Comparison of ENCODE assay signal across 9 cellular contexts in the genomic region with DNA sequence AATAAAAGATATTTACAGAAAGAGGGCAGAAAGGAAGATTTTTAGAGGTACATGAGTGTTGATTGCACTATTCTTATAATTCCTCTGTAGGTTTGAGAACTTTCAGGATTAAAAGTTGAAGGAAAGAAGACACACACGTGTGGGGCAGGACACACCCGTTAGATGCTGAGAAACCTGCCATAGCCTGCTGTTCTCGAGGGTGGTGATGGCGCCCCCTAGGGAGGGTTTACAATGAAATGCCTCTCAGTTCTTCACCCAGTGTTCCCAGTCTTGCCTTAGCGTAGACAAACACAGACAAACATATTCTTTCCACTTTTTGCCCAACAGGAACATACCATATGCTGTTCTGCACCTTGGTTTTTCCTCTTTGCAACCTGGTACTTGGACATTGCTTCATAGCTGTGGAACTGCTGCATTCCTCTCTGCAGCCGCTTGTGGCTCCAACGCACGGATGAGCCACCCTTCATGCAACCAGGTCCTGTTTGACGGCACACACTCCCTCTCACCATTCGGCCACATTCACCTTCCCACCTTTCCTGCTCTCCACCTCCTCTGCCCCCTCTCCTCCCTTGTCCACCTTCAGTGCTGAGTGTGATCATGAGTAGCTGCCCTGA. TPM values are rescaled to one million over a fixed set of nuclear protein-coding genes. Genes with fewer than 3 reads are reported as not detected.
DNase-seq lines count a peak whose midpoint lies in the region; ATAC-seq, FAIRE-seq and TF ChIP-seq lines count a peak whose summit lies in the region.
"Had no signal": no experiment of that assay in that cellular context is flagged by ENCODE, and none has a peak within 500 bp of the region (broad histone marks: within the 10 kb centered on the region; RNA-seq: fewer than 3 reads in every experiment).

No MANE protein-coding gene starts in this region.

- peak; percentile 26 for TF ChIP-seq CTCF in DND-41 (IDR thresholded peaks at IDR 0.05; ENCODE audit: borderline replicate concordance, extremely low read depth, low read length, poor library complexity, severe bottlenecking)
- TF ChIP-seq CTCF in LNCAP (IDR thresholded peaks at IDR 0.05) = peak; percentile 35; the same call in 1 of the 2 replicates
- TF ChIP-seq CTCF in body of pancreas (IDR thresholded peaks at IDR 0.05) = peak in 5 of 7 experiments; percentile 28 to 53 (median 38)
- TF ChIP-seq CTCF in pancreas (IDR thresholded peaks at IDR 0.05) = peak in 1 of 4 donors; percentile 54

- H3K4me2 ChIP-seq in DND-41 (ENCODE audit: insufficient read depth, low read length) = no peak overlapping the region

- H3K4me1 ChIP-seq in DND-41 (ENCODE audit: insufficient read depth, low read length) = no peaks in the 10 kb centered on the region
- H3K4me1 ChIP-seq in body of pancreas = no peaks in the 10 kb centered on the region
- H3K4me1 ChIP-seq in pancreas = no peaks in the 10 kb centered on the region

- no peak overlapping the region for H3K9ac ChIP-seq in DND-41 (ENCODE audit: low read depth, low read length)

- no peak overlapping the region for H2AFZ ChIP-seq in DND-41 (ENCODE audit: low read depth, low read length)

- no peak overlapping the region for H3K27ac ChIP-seq in DND-41 (ENCODE audit: low read length)
- H3K27ac ChIP-seq in body of pancreas = no peak overlapping the region
- H3K27ac ChIP-seq in pancreas = no peak overlapping the region

- peak; percentile 12 for DNase-seq in DND-41
- DNase-seq in body of pancreas = peak; percentile 45 to 73 (median 60)
- peak in 2 of 6 donors; percentile 34 to 36 for DNase-seq in pancreas
- DNase-seq in H4 (ENCODE audit: low spot score) = no peak

- intact Hi-C loops in body of pancreas (cut with DNase I) (no loop called here), pancreas (cut with DNase I) (no loop called here)

- H3K9me3 ChIP-seq in DND-41 (ENCODE audit: insufficient read depth, low read length, severe bottlenecking) (no peaks in the 10 kb centered on the region), body of pancreas (no peaks in the 10 kb centered on the region), pancreas (no peaks in the 10 kb centered on the region)

- FAIRE-seq in pancreas (lab: Jason Lieb, UNC) = no peak

- no peak for TF ChIP-seq POLR2A in body of pancreas (IDR thresholded peaks at IDR 0.05)

- no peak for ATAC-seq in DND-41 (ENCODE audit: insufficient read depth, low read depth)
- no peak for ATAC-seq in body of pancreas
- ATAC-seq in pancreas = peak in 3 of 4 donors; percentile 62 to 80 (median 64)
- ATAC-seq in HG03175 (IDR thresholded peaks at IDR 0.05; ENCODE audit: unreplicated experiment) = no peak
- no peak for ATAC-seq in GM21786 (IDR thresholded peaks at IDR 0.05; ENCODE audit: unreplicated experiment)
- ATAC-seq in HG02970 (IDR thresholded peaks at IDR 0.05; ENCODE audit: low FRiP score, unreplicated experiment) = no peak

- no peaks in the 10 kb centered on the region for H3K36me3 ChIP-seq in DND-41 (ENCODE audit: insufficient read depth, low read length)
- no peaks in the 10 kb centered on the region for H3K36me3 ChIP-seq in body of pancreas (replicated peaks in 1 of 2; ENCODE audit: insufficient read depth in 1 of 2, low read depth in 2 of 2)
- no peaks in the 10 kb centered on the region for H3K36me3 ChIP-seq in pancreas

- H3K27me3 ChIP-seq in DND-41 (ENCODE audit: insufficient read depth, low read length, poor library complexity) = no peaks in the 10 kb centered on the region
- H3K27me3 ChIP-seq in body of pancreas = no peaks in the 10 kb centered on the region
- H3K27me3 ChIP-seq in pancreas = no peaks in the 10 kb centered on the region

- H4K20me1 ChIP-seq in DND-41 (ENCODE audit: insufficient read depth, low read length) = no peaks in the 10 kb centered on the region

- H3K4me3 ChIP-seq in DND-41 (ENCODE audit: low read depth in 1 of 2, low read length in 2 of 2) = no peak overlapping the region
- H3K4me3 ChIP-seq in body of pancreas = no peak overlapping the region
- H3K4me3 ChIP-seq in pancreas = no peak overlapping the region
- H3K4me3 ChIP-seq: lung had no signal

- 50 to 62% methylated on average over 9 to 10 of the region's 10 CpGs for WGBS in body of pancreas, 2 donors
- WGBS in pancreas, 2 donors = 54 to 65% methylated on average over 10 of the region's 10 CpGs

- no peaks in the 10 kb centered on the region for H3K79me2 ChIP-seq in DND-41 (ENCODE audit: insufficient read depth, low read length)

RNA-seq across cellular contexts. Expression of a gene that starts 23.3 kb away (rescaled TPM):
- 10 to 100 TPM in 1 of 2 donors, 1 to 10 TPM in 1; 8.3 to 22.7 TPM for total RNA-seq in body of pancreas
- 1 to 10 TPM; 3.1 to 8.2 (median 4.5) TPM for total RNA-seq in pancreas
- polyA plus RNA-seq in pancreas = 1 to 10 TPM; 2.7 to 3.6 TPM
- total RNA-seq in H4 (2014; rRNA removed; shearing (Covaris generic)) = 5.4 and 5.5 TPM in 2 replicates

Comparison
In these comparisons a context has a peak if more than half of its experiments do, and no peak if none do; other contexts are left out.
1. ATAC-seq: peak in pancreas (3 of 4); none in DND-41 (single experiment), body of pancreas (single experiment), HG03175 (single experiment), GM21786 (single experiment) and HG02970 (single experiment).